Comparison of ENCODE assay signal across 13 cellular contexts in genomic region chr1:77511440-77511840, GRCh38.
DNase-seq lines count a peak whose midpoint lies in the region; ATAC-seq and TF ChIP-seq lines count a peak whose summit lies in the region.
"Had no signal": no experiment of that assay in that cellular context is flagged by ENCODE, and none has a peak within 500 bp of the region (broad histone marks: within the 10 kb centered on the region; RNA-seq: fewer than 3 reads in every experiment).

No MANE protein-coding gene starts in this region.

- peak overlapping the region; percentile 89 for H2AK5ac ChIP-seq in trophoblast cell (ENCODE audit: low read length)

- BruUV-seq in Caco-2 (replicated peaks; lab: Mats Ljungman, UMichigan) = no TSS peak

- no peak overlapping the region for H3K4me3 Mint-ChIP-seq in Caco-2 (ENCODE audit: unreplicated experiment)
- H3K4me3 Mint-ChIP-seq: activated naive CD8-positive, alpha-beta T cell treated with anti-CD3 and anti-CD28 coated beads, Interleukin-2, amount 10 ng/mL, durations not matched to agents 7 days and 5 days; CD8-positive, alpha-beta memory T cell; naive B cell had no signal

- peak overlapping the region; percentile 81 for H3K14ac ChIP-seq in trophoblast cell (ENCODE audit: low read length)

- H2BK5ac ChIP-seq in trophoblast cell (ENCODE audit: low read depth, low read length, poor library complexity) = peak overlapping the region; percentile 68

- no peaks in the 10 kb centered on the region for H3K27me3 Mint-ChIP-seq in Caco-2 (ENCODE audit: insufficient read depth, unreplicated experiment)
- H3K27me3 Mint-ChIP-seq: activated naive CD8-positive, alpha-beta T cell treated with anti-CD3 and anti-CD28 coated beads, Interleukin-2, amount 10 ng/mL, durations not matched to agents 7 days and 5 days had no signal

- peak; percentile 98 for DNase-seq in EH (ENCODE audit: low read depth)
- peak; percentile 21 for DNase-seq in RWPE1 (ENCODE audit: low spot score)
- no peak for DNase-seq in epithelial cell of prostate (ENCODE audit: low read depth, low spot score)
- DNase-seq in trophoblast cell = peak; percentile 7 to 66
- DNase-seq in Caco-2 = no peak
- DNase-seq in NCI-H187 (lab: John Stamatoyannopoulos, UW) = no peak
- no peak for DNase-seq in T-helper 2 cell
- DNase-seq: activated naive CD8-positive, alpha-beta T cell treated with anti-CD3 and anti-CD28 coated beads, Interleukin-2, amount 10 ng/mL, durations not matched to agents 7 days and 5 days; CD8-positive, alpha-beta memory T cell; naive B cell; NCI-H1930; stimulated activated CD4-positive, alpha-beta T cell treated with anti-CD3 and anti-CD28 coated beads, Interleukin-12 subunit alpha, Interleukin-12 subunit beta, amount 100 ng/mL, for 4 hours had no signal

- H3K36me3 ChIP-seq in trophoblast cell (ENCODE audit: control insufficient read depth in 1 of 2, insufficient read depth in 2 of 2, low read length in 2 of 2) = no peaks in the 10 kb centered on the region
- H3K36me3 ChIP-seq in Caco-2 (ENCODE audit: control insufficient read depth, insufficient read depth, low read length) = no peaks in the 10 kb centered on the region

- peaks cover 17% of the 10 kb centered on the region for H3K79me1 ChIP-seq in trophoblast cell (ENCODE audit: low read length)

- H3K27ac ChIP-seq in RWPE1 (no peak overlapping the region), epithelial cell of prostate (peak overlapping the region; percentile 27), trophoblast cell (ENCODE audit: low read depth, low read length) (no peak overlapping the region)

- CTCF ChIA-PET in RWPE1 (lab: Yijun Ruan, JAX) = no interaction called here
- CTCF ChIA-PET in Caco-2 (lab: Charles Lee) = no interaction called here

- intact Hi-C loops in Caco-2 (cut with micrococcal nuclease; ENCODE audit: unreplicated experiment) = no loop called here

- no peak overlapping the region for H3K27ac Mint-ChIP-seq in Caco-2 (ENCODE audit: unreplicated experiment)
- H3K27ac Mint-ChIP-seq: activated naive CD8-positive, alpha-beta T cell treated with anti-CD3 and anti-CD28 coated beads, Interleukin-2, amount 10 ng/mL, durations not matched to agents 7 days and 5 days; CD8-positive, alpha-beta memory T cell; naive B cell had no signal

- no CpG with 5 or more reads among the region's 2 CpGs for WGBS in trophoblast cell (ENCODE audit: extremely low coverage, insufficient coverage, insufficient read length)

- H3K4ac ChIP-seq in trophoblast cell (ENCODE audit: low read depth, low read length) = peak overlapping the region; percentile 73

- H2BK12ac ChIP-seq in trophoblast cell (ENCODE audit: low read length) = peak overlapping the region; percentile 96

- H4K12ac ChIP-seq in trophoblast cell (ENCODE audit: low read depth, low read length) = no peak overlapping the region

- H3K9me3 ChIP-seq in trophoblast cell (ENCODE audit: insufficient read depth, low read depth, low read length) (no peaks in the 10 kb centered on the region), Caco-2 (no peaks in the 10 kb centered on the region)

- no peak overlapping the region for H3K18ac ChIP-seq in trophoblast cell (ENCODE audit: low read length)

- POLR2A ChIA-PET in RWPE1 (lab: Yijun Ruan, JAX; ENCODE audit: low non-redundant PET) (no interaction called here), Caco-2 (lab: Charles Lee) (no interaction called here)

- TF ChIP-seq CTCF in RWPE1 (conservative IDR thresholded peaks at IDR 0.05; ENCODE audit: low read depth) (no peak), Caco-2 (IDR thresholded peaks at IDR 0.05; ENCODE audit: insufficient read depth in 1 of 2, low read depth in 1 of 2, low read length in 1 of 2, severe bottlenecking in 1 of 2, unreplicated experiment in 1 of 2) (no peak)

- H3K9ac ChIP-seq in trophoblast cell (ENCODE audit: low read length) = no peak overlapping the region

- no peak overlapping the region for H3K4me2 ChIP-seq in trophoblast cell (ENCODE audit: low read length)

- ATAC-seq in GM21576 (IDR thresholded peaks at IDR 0.05; ENCODE audit: unreplicated experiment) = no peak

- no peak overlapping the region for H2AFZ ChIP-seq in trophoblast cell (ENCODE audit: insufficient read depth, low read length, poor library complexity)

- H3K4me1 ChIP-seq in trophoblast cell (ENCODE audit: control insufficient read depth in 1 of 2, insufficient read depth in 2 of 2, low read length in 2 of 2) (peaks cover 9 to 17% of the 10 kb centered on the region in 2 experiments), Caco-2 (no peaks in the 10 kb centered on the region)

- H4K8ac ChIP-seq in trophoblast cell (ENCODE audit: low read depth, low read length) = peak overlapping the region; percentile 69

- H3K23ac ChIP-seq in trophoblast cell (ENCODE audit: low read length) = no peak overlapping the region

- H3K79me2 ChIP-seq in trophoblast cell (ENCODE audit: control insufficient read depth, insufficient read depth, low read length, poor library complexity) = no peaks in the 10 kb centered on the region

- no peak overlapping the region for H3K4me3 ChIP-seq in trophoblast cell (ENCODE audit: low read depth, low read length)
- no peak overlapping the region for H3K4me3 ChIP-seq in Caco-2 (ENCODE audit: low read depth, low read length)

- no peaks in the 10 kb centered on the region for H3K4me1 Mint-ChIP-seq in Caco-2 (ENCODE audit: low read depth, unreplicated experiment)
- H3K4me1 Mint-ChIP-seq: CD8-positive, alpha-beta memory T cell; naive B cell had no signal

- H3K9me3 Mint-ChIP-seq in Caco-2 (ENCODE audit: unreplicated experiment) = no peaks in the 10 kb centered on the region
- H3K9me3 Mint-ChIP-seq: activated naive CD8-positive, alpha-beta T cell treated with anti-CD3 and anti-CD28 coated beads, Interleukin-2, amount 10 ng/mL, durations not matched to agents 7 days and 5 days had no signal

- peak overlapping the region; percentile 88 for H4K91ac ChIP-seq in trophoblast cell (ENCODE audit: low read depth, low read length)

- no peaks in the 10 kb centered on the region for H3K36me3 Mint-ChIP-seq in Caco-2 (ENCODE audit: insufficient read depth, unreplicated experiment)
- H3K36me3 Mint-ChIP-seq: activated naive CD8-positive, alpha-beta T cell treated with anti-CD3 and anti-CD28 coated beads, Interleukin-2, amount 10 ng/mL, durations not matched to agents 7 days and 5 days; naive B cell had no signal

- H3K27me3 ChIP-seq in trophoblast cell (ENCODE audit: insufficient read depth, low read length) (no peaks in the 10 kb centered on the region), Caco-2 (replicated peaks; ENCODE audit: control insufficient read depth, insufficient read depth, low read length) (no peaks in the 10 kb centered on the region)

- peak overlapping the region; percentile 70 for H2BK120ac ChIP-seq in trophoblast cell (ENCODE audit: insufficient read depth, low read length, poor library complexity)

Comparison
In these comparisons a context has a peak if more than half of its experiments do, and no peak if none do; other contexts are left out.
1. DNase-seq: peak in EH (single experiment), RWPE1 (single experiment) and trophoblast cell (2 of 2); none in epithelial cell of prostate (single experiment), Caco-2 (0 of 2), NCI-H187 (0 of 2) and T-helper 2 cell (0 of 5).